Comparison of ENCODE assay signal across 8 cellular contexts in the genomic region with DNA sequence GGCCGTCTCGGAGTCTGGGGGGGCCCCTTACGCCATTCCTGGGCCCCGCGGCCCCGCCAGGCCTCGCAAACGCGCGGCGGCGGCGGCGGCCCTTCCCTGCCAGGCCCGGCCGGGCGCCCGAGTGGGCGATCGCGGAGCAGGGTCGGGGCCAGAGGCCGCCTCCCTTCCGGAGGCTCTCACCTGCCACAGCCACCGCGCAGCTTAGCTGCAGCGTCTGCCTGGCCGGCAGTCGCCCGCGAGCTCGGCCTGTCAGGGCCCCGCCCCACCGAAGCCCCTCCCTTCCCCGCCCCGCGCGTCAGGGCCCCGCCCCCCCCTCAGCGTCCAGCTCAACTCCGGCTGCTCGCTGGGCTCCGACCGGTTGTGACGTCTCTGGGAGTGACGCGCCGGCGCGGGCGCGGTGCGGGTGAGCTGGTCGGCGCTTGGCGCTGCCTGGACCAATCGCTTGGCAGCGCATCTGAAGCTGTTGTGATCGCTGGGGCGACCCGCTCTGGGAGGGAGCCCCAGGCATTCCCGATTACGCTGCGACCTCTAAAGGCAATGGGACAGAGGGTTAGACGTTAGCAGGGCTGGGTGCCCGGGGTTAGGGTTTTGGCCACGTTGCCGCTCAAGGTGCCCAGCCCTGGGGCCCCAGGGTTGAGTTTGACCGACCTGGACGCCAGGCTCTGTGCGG. TPM values are rescaled to one million over a fixed set of nuclear protein-coding genes. Genes with fewer than 3 reads are reported as not detected.
A peak's percentile ranks its signal among the peaks of the same experiment; 100 is the strongest.
DNase-seq lines count a peak whose midpoint lies in the region; ATAC-seq and TF ChIP-seq lines count a peak whose summit lies in the region.

A gene with protein sequence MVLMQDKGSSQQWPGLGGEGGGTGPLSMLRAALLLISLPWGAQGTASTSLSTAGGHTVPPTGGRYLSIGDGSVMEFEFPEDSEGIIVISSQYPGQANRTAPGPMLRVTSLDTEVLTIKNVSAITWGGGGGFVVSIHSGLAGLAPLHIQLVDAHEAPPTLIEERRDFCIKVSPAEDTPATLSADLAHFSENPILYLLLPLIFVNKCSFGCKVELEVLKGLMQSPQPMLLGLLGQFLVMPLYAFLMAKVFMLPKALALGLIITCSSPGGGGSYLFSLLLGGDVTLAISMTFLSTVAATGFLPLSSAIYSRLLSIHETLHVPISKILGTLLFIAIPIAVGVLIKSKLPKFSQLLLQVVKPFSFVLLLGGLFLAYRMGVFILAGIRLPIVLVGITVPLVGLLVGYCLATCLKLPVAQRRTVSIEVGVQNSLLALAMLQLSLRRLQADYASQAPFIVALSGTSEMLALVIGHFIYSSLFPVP (minus strand): TSS at position 216 of the 670 bp plus-strand sequence. CDS start 1,689 bp downstream, outside the sequence.

- H4K20me1 ChIP-seq in PC-9 (ENCODE audit: insufficient read depth) = no peaks in the 10 kb centered on the region

- H3K4me3 ChIP-seq in PC-9 (peak within 1 kb of the TSS; percentile 66), epithelial cell of proximal tubule (ENCODE audit: low read depth, low read length) (peak within 1 kb of the TSS; percentile 69), mucosa of descending colon (peak within 1 kb of the TSS; percentile 51)

- H3K36me3 ChIP-seq in PC-9 (ENCODE audit: low read depth) (no peaks in the 10 kb centered on the region), mucosa of descending colon (ENCODE audit: low read depth) (no peaks in the 10 kb centered on the region)

- peak within 1 kb of the TSS; percentile 86 for H2AFZ ChIP-seq in PC-9

- DNase-seq in DMS53 (lab: John Stamatoyannopoulos, UW) (peak; percentile 97), KBM-7 (peak; percentile 97), PC-9 (peak; percentile 87 to 97), epithelial cell of proximal tubule (ENCODE audit: low read depth) (peak; percentile 26), mucosa of descending colon (peak; percentile 90 to 96 (median 94))
- DNase-seq in activated T-cell treated with anti-CD3 and anti-CD28 coated beads, Interleukin-2, amount 50 U/mL, for 1 hour = peak; percentile 87
- peak; percentile 46 to 75 for DNase-seq in stimulated activated CD8-positive, alpha-beta memory T cell treated with anti-CD3 and anti-CD28 coated beads, Interleukin-4, amount 100 ng/mL, for 1 hour (ENCODE audit: low read depth in 2 of 2, low spot score in 1 of 2)

- H3K9me3 ChIP-seq in PC-9 (ENCODE audit: insufficient read depth, low read depth) (no peaks in the 10 kb centered on the region), mucosa of descending colon (no peaks in the 10 kb centered on the region)

- CTCF ChIA-PET in PC-9 (lab: Charles Lee) = interaction anchor here (0.6 to 1.2 kb wide), 3 partner anchors 42 to 736 kb away, joined by 3 to 8 read pairs (median 4); a partner anchor contains a TSS

- ATAC-seq in GM21723 (IDR thresholded peaks at IDR 0.05; ENCODE audit: unreplicated experiment) (peak; percentile 72), mucosa of descending colon (peak; percentile 90)

- H3F3A ChIP-seq in PC-9 (ENCODE audit: insufficient read depth, low read depth) = peaks cover 9% of the 10 kb centered on the region; the same call in 1 of the 2 replicates

- H3K9me2 ChIP-seq in PC-9 (ENCODE audit: insufficient read depth) = no peaks in the 10 kb centered on the region

- no TSS peak for BruUV-seq in PC-9 (replicated peaks; lab: Mats Ljungman, UMichigan)

- POLR2A ChIA-PET in PC-9 (lab: Charles Lee; ENCODE audit: unreplicated experiment) = interaction anchor here (0.6 to 1.9 kb wide), 18 partner anchors 9 to 533 kb away, joined by 3 to 14 read pairs (median 5); a partner anchor contains a TSS

- no peaks in the 10 kb centered on the region for H3K27me3 ChIP-seq in PC-9 (ENCODE audit: insufficient read depth, low read depth)

- in situ Hi-C loops in KBM-7 (cut with MboI; ENCODE audit: low pct_unique_long_range_greater_than_20kb, low sequenced_read_pairs) = no loop called here

- H3K27ac ChIP-seq in PC-9 = peak within 1 kb of the TSS; percentile 68

- H3K4me1 ChIP-seq in PC-9 (replicated peaks; ENCODE audit: insufficient read depth) = peaks cover 14% of the 10 kb centered on the region; the same call in 1 of the 2 replicates
- H3K4me1 ChIP-seq in mucosa of descending colon (ENCODE audit: low read depth) = no peaks in the 10 kb centered on the region

- H3K4me2 ChIP-seq in PC-9 = peak within 1 kb of the TSS; percentile 91

- TF ChIP-seq CTCF in PC-9 (conservative IDR thresholded peaks at IDR 0.05) = no peak
- no peak for TF ChIP-seq CTCF in epithelial cell of proximal tubule (conservative IDR thresholded peaks at IDR 0.05; ENCODE audit: low read depth, low read length)
- TF ChIP-seq CTCF in mucosa of descending colon (IDR thresholded peaks at IDR 0.05) = no peak

- H3K79me2 ChIP-seq in PC-9 (ENCODE audit: low read depth) = peaks cover 2% of the 10 kb centered on the region

- intact Hi-C loops in PC-9 (cut with micrococcal nuclease; ENCODE audit: unreplicated experiment) = loop anchor here (1.0 to 2.0 kb wide), 3 partner anchors 26 to 82 kb away; a partner anchor contains a TSS
- intact Hi-C loops in mucosa of descending colon (cut with DNase I, micrococcal nuclease) = no loop called here

RNA-seq across cellular contexts. Expression of the gene that starts here (rescaled TPM):
- 38.3 and 54.9 TPM in 2 replicates for total RNA-seq in PC-9 (2021)
- total RNA-seq in epithelial cell of proximal tubule = 26.1 and 29.1 TPM in 2 replicates
- total RNA-seq in mucosa of descending colon = 10 to 100 TPM; 26.2 to 30.6 (median 28.0) TPM

Comparison
In these comparisons a context has a peak if more than half of its experiments do, and no peak if none do; other contexts are left out.
1. Peak in every context shown above with its lines: DNase-seq, ATAC-seq, H3K4me3 ChIP-seq and H3K27ac ChIP-seq.
2. DNase-seq: peak in every context shown above with its lines; median percentile 97 in DMS53; 97 in KBM-7; 94 in mucosa of descending colon; 92 in PC-9; 87 in activated T-cell treated with anti-CD3 and anti-CD28 coated beads, Interleukin-2, amount 50 U/mL, for 1 hour; 60 in stimulated activated CD8-positive, alpha-beta memory T cell treated with anti-CD3 and anti-CD28 coated beads, Interleukin-4, amount 100 ng/mL, for 1 hour; 26 in epithelial cell of proximal tubule.